In the genomic region with DNA sequence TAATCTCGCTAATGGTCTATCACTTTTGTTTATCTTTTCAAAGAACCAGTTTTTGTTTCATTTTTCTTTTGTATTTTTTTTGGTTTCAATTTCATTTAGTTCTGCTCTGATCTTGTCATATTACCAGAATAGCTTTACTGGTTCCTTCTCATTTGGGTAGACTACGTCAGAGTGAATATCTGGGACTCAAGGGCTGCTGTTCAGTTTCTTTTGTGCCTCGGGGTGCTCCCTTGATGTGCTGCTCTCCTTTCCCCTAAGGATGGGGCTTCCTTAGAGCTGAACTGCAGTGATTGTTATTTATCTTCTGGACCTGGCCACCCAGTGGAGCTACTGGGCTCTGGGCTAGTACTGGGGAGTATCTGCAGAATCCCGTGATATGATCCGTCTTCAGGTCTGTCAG, we compare ENCODE assay signal across 15 cellular contexts. TPM values are rescaled to one million over a fixed set of nuclear protein-coding genes. Genes with fewer than 3 reads are reported as not detected.
A peak's percentile ranks its signal among the peaks of the same experiment; 100 is the strongest.
DNase-seq lines count a peak whose midpoint lies in the region; ATAC-seq, FAIRE-seq and TF ChIP-seq lines count a peak whose summit lies in the region.
"Had no signal": no experiment of that assay in that cellular context is flagged by ENCODE, and none has a peak within 500 bp of the region (broad histone marks: within the 10 kb centered on the region; RNA-seq: fewer than 3 reads in every experiment).

No MANE protein-coding gene starts in this region.

- peaks cover 0 to 6% of the 10 kb centered on the region in 2 donors for H3K9me3 ChIP-seq in right atrium auricular region
- H3K9me3 ChIP-seq in left ventricle myocardium inferior (replicated peaks), result peaks cover 13% of the 10 kb centered on the region

- ATAC-seq in HG02885 (IDR thresholded peaks at IDR 0.05; ENCODE audit: poor library complexity, unreplicated experiment), result peak; percentile 43
- peak; percentile 66 for ATAC-seq in stimulated activated naive CD8-positive, alpha-beta T cell treated with anti-CD3 and anti-CD28 coated beads, Interleukin-15, amount 100 ng/mL, for 72 hours
- ATAC-seq: WTC11 had no signal

- H3K4me3 ChIP-seq in right atrium auricular region (no peak overlapping the region), left ventricle myocardium inferior (no peak overlapping the region), coronary artery (no peak overlapping the region)
- H3K4me3 ChIP-seq: SK-N-MC had no signal

- H3K27me3 ChIP-seq in right atrium auricular region (no peaks in the 10 kb centered on the region), left ventricle myocardium inferior (ENCODE audit: low read depth) (peaks cover 17% of the 10 kb centered on the region)

- peaks cover 9% of the 10 kb centered on the region for H3K36me3 Mint-ChIP-seq in activated naive CD8-positive, alpha-beta T cell

- FAIRE-seq in D721Med (lab: Jason Lieb, UNC), result no peak

- peaks cover 13% of the 10 kb centered on the region for H3K4me1 Mint-ChIP-seq in activated naive CD8-positive, alpha-beta T cell (ENCODE audit: low read depth)
- peaks cover 29% of the 10 kb centered on the region for H3K4me1 Mint-ChIP-seq in stimulated activated naive CD8-positive, alpha-beta T cell treated with anti-CD3 and anti-CD28 coated beads, Interleukin-15, amount 100 ng/mL, for 72 hours
- H3K4me1 Mint-ChIP-seq: WTC11 had no signal

- peaks cover 12% of the 10 kb centered on the region for H3K9me3 Mint-ChIP-seq in activated naive CD8-positive, alpha-beta T cell (ENCODE audit: low read depth)
- H3K9me3 Mint-ChIP-seq in stimulated activated naive CD8-positive, alpha-beta T cell treated with anti-CD3 and anti-CD28 coated beads, Interleukin-15, amount 100 ng/mL, for 72 hours, result peaks cover 22 to 40% of the 10 kb centered on the region in 2 donors

- no peaks in the 10 kb centered on the region for H3K27me3 Mint-ChIP-seq in activated naive CD8-positive, alpha-beta T cell
- H3K27me3 Mint-ChIP-seq in stimulated activated naive CD8-positive, alpha-beta T cell treated with anti-CD3 and anti-CD28 coated beads, Interleukin-15, amount 100 ng/mL, for 72 hours, result no peaks in the 10 kb centered on the region

- no peak overlapping the region for H3K27ac ChIP-seq in right atrium auricular region
- H3K27ac ChIP-seq in left ventricle myocardium inferior (replicated peaks), result no peak overlapping the region
- no peak overlapping the region for H3K27ac ChIP-seq in coronary artery
- H3K27ac ChIP-seq: HL-60, SK-N-MC had no signal

- H3K36me3 ChIP-seq in right atrium auricular region, result no peaks in the 10 kb centered on the region
- H3K36me3 ChIP-seq in left ventricle myocardium inferior, result no peaks in the 10 kb centered on the region

- H3K4me3 Mint-ChIP-seq in activated naive CD8-positive, alpha-beta T cell, result peak overlapping the region; percentile 56
- peak overlapping the region; percentile 57 to 58 for H3K4me3 Mint-ChIP-seq in stimulated activated naive CD8-positive, alpha-beta T cell treated with anti-CD3 and anti-CD28 coated beads, Interleukin-15, amount 100 ng/mL, for 72 hours
- H3K4me3 Mint-ChIP-seq: WTC11 had no signal

- TF ChIP-seq CTCF in right atrium auricular region (IDR thresholded peaks at IDR 0.05) (no peak), left ventricle myocardium inferior (IDR thresholded peaks at IDR 0.05; ENCODE audit: borderline replicate concordance) (no peak), D721Med (IDR thresholded peaks at IDR 0.05; ENCODE audit: insufficient read depth, missing control alignments) (no peak), coronary artery (IDR thresholded peaks at IDR 0.05) (no peak)

- DNase-seq in right atrium auricular region (ENCODE audit: low spot score) (peak; percentile 36), left ventricle myocardium inferior (no peak), D721Med (ENCODE audit: insufficient read length, low spot score) (no peak), superior temporal gyrus (ENCODE audit: extremely low spot score) (no peak), coronary artery (ENCODE audit: low spot score) (no peak)
- DNase-seq in stimulated activated naive CD8-positive, alpha-beta T cell treated with anti-CD3 and anti-CD28 coated beads, Interleukin-15, amount 100 ng/mL, for 72 hours, result no peak
- DNase-seq: dermis blood vessel endothelial cell; stimulated activated CD4-positive, alpha-beta T cell treated with anti-CD3 and anti-CD28 coated beads, Interleukin-1b, Interleukin-23, amount 100 ng/mL, for 48 hours had no signal

- H3K4me1 ChIP-seq in right atrium auricular region (no peaks in the 10 kb centered on the region), left ventricle myocardium inferior (no peaks in the 10 kb centered on the region)

- H3K27ac Mint-ChIP-seq in activated naive CD8-positive, alpha-beta T cell, result peak overlapping the region; percentile 71
- H3K27ac Mint-ChIP-seq in stimulated activated naive CD8-positive, alpha-beta T cell treated with anti-CD3 and anti-CD28 coated beads, Interleukin-15, amount 100 ng/mL, for 72 hours, result peak overlapping the region; percentile 52 to 95
- H3K27ac Mint-ChIP-seq: WTC11 had no signal

- intact Hi-C loops in left ventricle myocardium inferior (cut with micrococcal nuclease), result no loop called here

RNA-seq across cellular contexts. Expression of a gene that starts 29.3 kb away (rescaled TPM):
- total RNA-seq in right atrium auricular region, result 1 to 10 TPM in 1 of 2 donors, under 1 TPM in 1; 0.41 to 1.3 TPM
- total RNA-seq in left ventricle myocardium inferior, result 0.33 TPM
- total RNA-seq: pulmonary artery endothelial cell, WTC11 had no signal

RNA-seq across cellular contexts. Expression of a gene that starts 30.3 kb away (rescaled TPM):
- total RNA-seq in right atrium auricular region, result not detected
- total RNA-seq in left ventricle myocardium inferior, result not detected
- total RNA-seq: dermis blood vessel endothelial cell, mononuclear cell, pulmonary artery endothelial cell, WTC11 had no signal

RNA-seq across cellular contexts. Expression of a gene that starts 39.1 kb away (rescaled TPM):
- total RNA-seq in right atrium auricular region (not detected), left ventricle myocardium inferior (not detected)
- total RNA-seq: dermis blood vessel endothelial cell, mononuclear cell, pulmonary artery endothelial cell, WTC11 had no signal

RNA-seq across cellular contexts. Expression of a gene that starts 45.4 kb away (rescaled TPM):
- total RNA-seq in right atrium auricular region (not detected), left ventricle myocardium inferior (not detected)
- total RNA-seq: dermis blood vessel endothelial cell, mononuclear cell, pulmonary artery endothelial cell, WTC11 had no signal
